Comparison of ENCODE assay signal across 3 cellular contexts in the genomic region with DNA sequence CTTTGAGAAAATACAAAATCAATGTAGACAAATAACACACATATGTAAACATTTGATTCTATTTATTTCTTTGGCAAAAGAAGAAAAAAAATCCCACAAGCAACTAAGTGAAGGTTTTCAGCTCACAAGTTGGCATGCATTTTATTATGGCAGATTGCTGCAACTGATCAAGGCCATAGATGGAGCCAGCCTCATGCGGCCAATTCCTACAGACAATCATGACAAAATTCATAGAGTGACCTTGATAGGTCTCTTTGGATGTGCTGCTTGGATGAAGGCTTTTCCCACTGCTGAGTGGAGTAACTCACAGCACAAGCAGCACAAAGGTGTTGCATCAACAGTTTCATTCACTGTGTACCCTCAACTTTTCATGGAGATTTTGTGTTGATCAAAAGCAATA.
TF ChIP-seq lines count a peak whose summit lies in the region.

No MANE protein-coding gene starts in this region.

TF ChIP-seq in IMR-90, 13 proteins besides CTCF, POLR2A, EP300 and RAD21:
- TF ChIP-seq, protein P1, sequence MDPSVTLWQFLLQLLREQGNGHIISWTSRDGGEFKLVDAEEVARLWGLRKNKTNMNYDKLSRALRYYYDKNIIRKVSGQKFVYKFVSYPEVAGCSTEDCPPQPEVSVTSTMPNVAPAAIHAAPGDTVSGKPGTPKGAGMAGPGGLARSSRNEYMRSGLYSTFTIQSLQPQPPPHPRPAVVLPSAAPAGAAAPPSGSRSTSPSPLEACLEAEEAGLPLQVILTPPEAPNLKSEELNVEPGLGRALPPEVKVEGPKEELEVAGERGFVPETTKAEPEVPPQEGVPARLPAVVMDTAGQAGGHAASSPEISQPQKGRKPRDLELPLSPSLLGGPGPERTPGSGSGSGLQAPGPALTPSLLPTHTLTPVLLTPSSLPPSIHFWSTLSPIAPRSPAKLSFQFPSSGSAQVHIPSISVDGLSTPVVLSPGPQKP (IDR thresholded peaks at IDR 0.05; ENCODE audit: borderline replicate concordance, low read depth, low read length), result no peak
- TF ChIP-seq RCOR1 (IDR thresholded peaks at IDR 0.05; ENCODE audit: insufficient replicate concordance, low read length) (no peak), NFE2L2 (IDR thresholded peaks at IDR 0.05; ENCODE audit: low read depth, low read length) (no peak), MAFK (IDR thresholded peaks at IDR 0.05; ENCODE audit: low read depth, low read length) (no peak), FOS (IDR thresholded peaks at IDR 0.05; ENCODE audit: low read depth, low read length) (no peak), CHD1 (IDR thresholded peaks at IDR 0.05; ENCODE audit: low read depth, low read length) (no peak), RFX5 (IDR thresholded peaks at IDR 0.05; ENCODE audit: low read depth, low read length) (no peak), MXI1 (IDR thresholded peaks at IDR 0.05; ENCODE audit: borderline replicate concordance, low read depth, low read length) (no peak), CEBPB (IDR thresholded peaks at IDR 0.05; ENCODE audit: low read depth, low read length) (no peak), MAZ (IDR thresholded peaks at IDR 0.05; ENCODE audit: borderline replicate concordance, low read depth, low read length) (no peak), BHLHE40 (IDR thresholded peaks at IDR 0.05; ENCODE audit: low read depth, low read length) (no peak), SMC3 (IDR thresholded peaks at IDR 0.05; ENCODE audit: low read depth, low read length) (no peak)
- TF ChIP-seq, protein P2, sequence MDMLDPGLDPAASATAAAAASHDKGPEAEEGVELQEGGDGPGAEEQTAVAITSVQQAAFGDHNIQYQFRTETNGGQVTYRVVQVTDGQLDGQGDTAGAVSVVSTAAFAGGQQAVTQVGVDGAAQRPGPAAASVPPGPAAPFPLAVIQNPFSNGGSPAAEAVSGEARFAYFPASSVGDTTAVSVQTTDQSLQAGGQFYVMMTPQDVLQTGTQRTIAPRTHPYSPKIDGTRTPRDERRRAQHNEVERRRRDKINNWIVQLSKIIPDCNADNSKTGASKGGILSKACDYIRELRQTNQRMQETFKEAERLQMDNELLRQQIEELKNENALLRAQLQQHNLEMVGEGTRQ (IDR thresholded peaks at IDR 0.05; ENCODE audit: low read depth, low read length), result no peak

TF ChIP-seq in K562, 482 proteins besides CTCF, POLR2A, EP300 and RAD21:
- no peak for TF ChIP-seq PYGO2 (tag; IDR thresholded peaks at IDR 0.05)
- TF ChIP-seq GTF2A2 (tag; IDR thresholded peaks at IDR 0.05), result no peak
- no peak for TF ChIP-seq PHB2 (IDR thresholded peaks at IDR 0.05; ENCODE audit: low read depth)
- TF ChIP-seq RBM39 (optimal IDR thresholded peaks at IDR 0.05; ENCODE audit: low read depth, low read length), result no peak
- TF ChIP-seq ZKSCAN1 (IDR thresholded peaks at IDR 0.05; ENCODE audit: low read depth, low read length), result no peak
- no peak for TF ChIP-seq SP2 (IDR thresholded peaks at IDR 0.05; ENCODE audit: extremely low read depth, low read depth, low read length, poor library complexity, severe bottlenecking)
- TF ChIP-seq, protein P3, sequence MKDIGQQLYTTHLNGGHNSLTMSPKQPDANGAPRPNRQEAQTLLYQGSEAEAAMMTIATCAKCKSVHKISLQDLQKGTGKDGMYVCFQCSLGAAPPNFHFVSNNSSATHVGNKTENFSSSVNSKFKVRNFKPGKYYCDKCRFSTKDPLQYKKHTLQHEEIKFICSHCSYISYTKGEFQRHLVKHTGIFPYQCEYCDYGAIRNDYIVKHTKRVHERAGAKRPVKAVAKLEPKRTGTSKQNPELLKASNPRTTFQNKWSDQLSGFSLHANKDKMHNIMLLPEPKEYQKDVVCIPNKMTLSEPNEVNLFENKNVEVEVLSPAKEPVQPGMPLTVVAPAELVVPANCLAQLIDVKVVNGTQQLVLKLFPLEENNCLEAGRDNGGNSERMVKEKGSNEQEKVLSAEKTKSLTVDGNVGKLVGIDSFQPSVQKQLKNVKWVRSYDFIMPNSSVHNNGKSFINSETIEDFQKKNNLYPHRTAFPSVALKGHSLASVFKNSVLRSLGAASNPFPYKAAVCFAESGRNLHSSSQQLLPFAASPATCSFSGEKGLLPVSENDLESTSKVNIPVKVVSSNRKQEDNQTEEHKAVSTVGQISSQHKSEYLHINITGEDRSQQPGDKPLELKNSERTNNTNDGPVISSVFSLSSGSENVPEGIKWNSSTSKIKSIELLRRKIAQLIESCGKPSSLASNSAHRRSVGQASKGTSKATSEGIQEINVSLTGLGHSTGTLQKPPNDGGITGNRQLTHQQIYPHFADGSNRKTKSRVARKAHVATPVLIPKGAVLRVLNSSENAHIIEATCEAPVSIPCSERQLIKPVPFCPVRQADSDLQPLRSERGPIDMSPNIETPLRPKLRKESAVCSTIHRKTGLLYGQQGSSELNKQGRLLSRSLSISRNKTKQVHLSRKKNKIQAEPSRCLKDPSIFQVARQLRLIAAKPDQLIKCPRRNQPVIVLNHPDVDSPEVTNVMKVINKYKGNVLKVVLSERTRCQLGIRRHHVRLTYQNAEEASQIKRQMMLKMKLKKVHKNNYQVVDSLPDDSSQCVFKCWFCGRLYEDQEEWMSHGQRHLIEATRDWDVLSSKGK (CRISPR knock-in tag; IDR thresholded peaks at IDR 0.05), result no peak
- TF ChIP-seq, protein P4, sequence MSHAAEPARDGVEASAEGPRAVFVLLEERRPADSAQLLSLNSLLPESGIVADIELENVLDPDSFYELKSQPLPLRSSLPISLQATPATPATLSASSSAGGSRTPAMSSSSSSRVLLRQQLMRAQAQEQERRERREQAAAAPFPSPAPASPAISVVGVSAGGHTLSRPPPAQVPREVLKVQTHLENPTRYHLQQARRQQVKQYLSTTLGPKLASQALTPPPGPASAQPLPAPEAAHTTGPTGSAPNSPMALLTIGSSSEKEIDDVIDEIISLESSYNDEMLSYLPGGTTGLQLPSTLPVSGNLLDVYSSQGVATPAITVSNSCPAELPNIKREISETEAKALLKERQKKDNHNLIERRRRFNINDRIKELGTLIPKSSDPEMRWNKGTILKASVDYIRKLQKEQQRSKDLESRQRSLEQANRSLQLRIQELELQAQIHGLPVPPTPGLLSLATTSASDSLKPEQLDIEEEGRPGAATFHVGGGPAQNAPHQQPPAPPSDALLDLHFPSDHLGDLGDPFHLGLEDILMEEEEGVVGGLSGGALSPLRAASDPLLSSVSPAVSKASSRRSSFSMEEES (CRISPR knock-in tag; IDR thresholded peaks at IDR 0.05), result no peak
- TF ChIP-seq MYNN (IDR thresholded peaks at IDR 0.05), result no peak
- TF ChIP-seq MYNN (CRISPR knock-in tag; IDR thresholded peaks at IDR 0.05), result no peak
- no peak for TF ChIP-seq POLR2G (IDR thresholded peaks at IDR 0.05; ENCODE audit: low read depth, low read length)
- TF ChIP-seq ZNF780A (CRISPR knock-in tag; IDR thresholded peaks at IDR 0.05), result no peak
- TF ChIP-seq ZBTB7A (IDR thresholded peaks at IDR 0.05; ENCODE audit: borderline replicate concordance, control insufficient read depth, low read depth, low read length), result no peak
- TF ChIP-seq, protein P5, sequence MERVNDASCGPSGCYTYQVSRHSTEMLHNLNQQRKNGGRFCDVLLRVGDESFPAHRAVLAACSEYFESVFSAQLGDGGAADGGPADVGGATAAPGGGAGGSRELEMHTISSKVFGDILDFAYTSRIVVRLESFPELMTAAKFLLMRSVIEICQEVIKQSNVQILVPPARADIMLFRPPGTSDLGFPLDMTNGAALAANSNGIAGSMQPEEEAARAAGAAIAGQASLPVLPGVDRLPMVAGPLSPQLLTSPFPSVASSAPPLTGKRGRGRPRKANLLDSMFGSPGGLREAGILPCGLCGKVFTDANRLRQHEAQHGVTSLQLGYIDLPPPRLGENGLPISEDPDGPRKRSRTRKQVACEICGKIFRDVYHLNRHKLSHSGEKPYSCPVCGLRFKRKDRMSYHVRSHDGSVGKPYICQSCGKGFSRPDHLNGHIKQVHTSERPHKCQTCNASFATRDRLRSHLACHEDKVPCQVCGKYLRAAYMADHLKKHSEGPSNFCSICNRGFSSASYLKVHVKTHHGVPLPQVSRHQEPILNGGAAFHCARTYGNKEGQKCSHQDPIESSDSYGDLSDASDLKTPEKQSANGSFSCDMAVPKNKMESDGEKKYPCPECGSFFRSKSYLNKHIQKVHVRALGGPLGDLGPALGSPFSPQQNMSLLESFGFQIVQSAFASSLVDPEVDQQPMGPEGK (CRISPR knock-in tag; IDR thresholded peaks at IDR 0.05; ENCODE audit: borderline replicate concordance), result no peak
- TF ChIP-seq ZNF561 (CRISPR knock-in tag; conservative IDR thresholded peaks at IDR 0.05), result no peak

TF ChIP-seq in GM23338, 12 proteins besides CTCF, POLR2A, EP300 and RAD21:
- TF ChIP-seq, protein P6, sequence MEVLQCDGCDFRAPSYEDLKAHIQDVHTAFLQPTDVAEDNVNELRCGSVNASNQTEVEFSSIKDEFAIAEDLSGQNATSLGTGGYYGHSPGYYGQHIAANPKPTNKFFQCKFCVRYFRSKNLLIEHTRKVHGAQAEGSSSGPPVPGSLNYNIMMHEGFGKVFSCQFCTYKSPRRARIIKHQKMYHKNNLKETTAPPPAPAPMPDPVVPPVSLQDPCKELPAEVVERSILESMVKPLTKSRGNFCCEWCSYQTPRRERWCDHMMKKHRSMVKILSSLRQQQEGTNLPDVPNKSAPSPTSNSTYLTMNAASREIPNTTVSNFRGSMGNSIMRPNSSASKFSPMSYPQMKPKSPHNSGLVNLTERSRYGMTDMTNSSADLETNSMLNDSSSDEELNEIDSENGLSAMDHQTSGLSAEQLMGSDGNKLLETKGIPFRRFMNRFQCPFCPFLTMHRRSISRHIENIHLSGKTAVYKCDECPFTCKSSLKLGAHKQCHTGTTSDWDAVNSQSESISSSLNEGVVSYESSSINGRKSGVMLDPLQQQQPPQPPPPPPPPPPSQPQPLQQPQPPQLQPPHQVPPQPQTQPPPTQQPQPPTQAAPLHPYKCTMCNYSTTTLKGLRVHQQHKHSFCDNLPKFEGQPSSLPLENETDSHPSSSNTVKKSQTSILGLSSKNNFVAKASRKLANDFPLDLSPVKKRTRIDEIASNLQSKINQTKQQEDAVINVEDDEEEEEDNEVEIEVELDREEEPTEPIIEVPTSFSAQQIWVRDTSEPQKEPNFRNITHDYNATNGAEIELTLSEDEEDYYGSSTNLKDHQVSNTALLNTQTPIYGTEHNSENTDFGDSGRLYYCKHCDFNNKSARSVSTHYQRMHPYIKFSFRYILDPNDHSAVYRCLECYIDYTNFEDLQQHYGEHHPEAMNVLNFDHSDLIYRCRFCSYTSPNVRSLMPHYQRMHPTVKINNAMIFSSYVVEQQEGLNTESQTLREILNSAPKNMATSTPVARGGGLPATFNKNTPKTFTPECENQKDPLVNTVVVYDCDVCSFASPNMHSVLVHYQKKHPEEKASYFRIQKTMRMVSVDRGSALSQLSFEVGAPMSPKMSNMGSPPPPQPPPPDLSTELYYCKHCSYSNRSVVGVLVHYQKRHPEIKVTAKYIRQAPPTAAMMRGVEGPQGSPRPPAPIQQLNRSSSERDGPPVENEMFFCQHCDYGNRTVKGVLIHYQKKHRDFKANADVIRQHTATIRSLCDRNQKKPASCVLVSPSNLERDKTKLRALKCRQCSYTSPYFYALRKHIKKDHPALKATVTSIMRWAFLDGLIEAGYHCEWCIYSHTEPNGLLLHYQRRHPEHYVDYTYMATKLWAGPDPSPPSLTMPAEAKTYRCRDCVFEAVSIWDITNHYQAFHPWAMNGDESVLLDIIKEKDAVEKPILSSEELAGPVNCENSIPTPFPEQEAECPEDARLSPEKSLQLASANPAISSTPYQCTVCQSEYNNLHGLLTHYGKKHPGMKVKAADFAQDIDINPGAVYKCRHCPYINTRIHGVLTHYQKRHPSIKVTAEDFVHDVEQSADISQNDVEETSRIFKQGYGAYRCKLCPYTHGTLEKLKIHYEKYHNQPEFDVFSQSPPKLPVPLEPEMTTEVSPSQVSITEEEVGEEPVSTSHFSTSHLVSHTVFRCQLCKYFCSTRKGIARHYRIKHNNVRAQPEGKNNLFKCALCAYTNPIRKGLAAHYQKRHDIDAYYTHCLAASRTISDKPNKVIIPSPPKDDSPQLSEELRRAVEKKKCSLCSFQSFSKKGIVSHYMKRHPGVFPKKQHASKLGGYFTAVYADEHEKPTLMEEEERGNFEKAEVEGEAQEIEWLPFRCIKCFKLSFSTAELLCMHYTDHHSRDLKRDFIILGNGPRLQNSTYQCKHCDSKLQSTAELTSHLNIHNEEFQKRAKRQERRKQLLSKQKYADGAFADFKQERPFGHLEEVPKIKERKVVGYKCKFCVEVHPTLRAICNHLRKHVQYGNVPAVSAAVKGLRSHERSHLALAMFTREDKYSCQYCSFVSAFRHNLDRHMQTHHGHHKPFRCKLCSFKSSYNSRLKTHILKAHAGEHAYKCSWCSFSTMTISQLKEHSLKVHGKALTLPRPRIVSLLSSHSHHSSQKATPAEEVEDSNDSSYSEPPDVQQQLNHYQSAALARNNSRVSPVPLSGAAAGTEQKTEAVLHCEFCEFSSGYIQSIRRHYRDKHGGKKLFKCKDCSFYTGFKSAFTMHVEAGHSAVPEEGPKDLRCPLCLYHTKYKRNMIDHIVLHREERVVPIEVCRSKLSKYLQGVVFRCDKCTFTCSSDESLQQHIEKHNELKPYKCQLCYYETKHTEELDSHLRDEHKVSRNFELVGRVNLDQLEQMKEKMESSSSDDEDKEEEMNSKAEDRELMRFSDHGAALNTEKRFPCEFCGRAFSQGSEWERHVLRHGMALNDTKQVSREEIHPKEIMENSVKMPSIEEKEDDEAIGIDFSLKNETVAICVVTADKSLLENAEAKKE (CRISPR knock-in tag; IDR thresholded peaks at IDR 0.05), result no peak
- TF ChIP-seq EZH2 (IDR thresholded peaks at IDR 0.05; ENCODE audit: low read depth, unreplicated experiment), result no peak
